ENCODE assay signal across 14 cellular contexts in the genomic region with DNA sequence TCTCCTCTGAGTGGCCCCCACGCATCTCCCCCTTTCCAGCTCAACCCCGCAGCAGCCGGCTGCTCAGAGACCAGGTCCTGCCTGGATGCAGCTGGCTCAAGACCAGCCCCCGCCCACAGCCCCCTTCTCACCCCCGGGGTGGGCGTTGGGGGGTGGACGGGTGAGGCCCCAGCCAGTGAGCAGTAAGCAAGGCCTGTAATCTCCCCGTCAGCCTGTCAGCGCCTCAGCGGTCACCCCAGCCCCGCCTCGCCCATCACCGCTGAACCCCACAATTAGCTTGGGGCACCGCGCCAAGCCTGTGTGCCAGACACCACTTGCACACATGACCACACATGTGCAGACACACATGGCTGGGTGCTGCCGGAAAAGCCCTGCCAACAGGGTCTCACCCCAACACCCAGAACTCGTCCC. TPM values are rescaled to one million over a fixed set of nuclear protein-coding genes. Genes with fewer than 3 reads are reported as not detected.
DNase-seq lines count a peak whose midpoint lies in the region; ATAC-seq and TF ChIP-seq lines count a peak whose summit lies in the region.
"Had no signal": no experiment of that assay in that cellular context is flagged by ENCODE, and none has a peak within 500 bp of the region (broad histone marks: within the 10 kb centered on the region; RNA-seq: fewer than 3 reads in every experiment).

No MANE protein-coding gene starts in this region.

- DNase-seq in AG04449 (ENCODE audit: low read depth, low spot score): no peak
- DNase-seq in NCI-H1105 (lab: John Stamatoyannopoulos, UW): peak; percentile 79
- DNase-seq in coronary artery (ENCODE audit: low spot score): no peak
- DNase-seq in occipital lobe (lab: John Stamatoyannopoulos, UW): peak; percentile 14
- DNase-seq: activated gamma-delta T cell; CD8-positive, alpha-beta T cell; H7; mesendoderm; NCI-H2171; T1000 had no signal

- TF ChIP-seq CTCF in AG04449 (IDR thresholded peaks at IDR 0.05; ENCODE audit: insufficient read depth, low read length, missing control alignments) (no peak), coronary artery (IDR thresholded peaks at IDR 0.05) (no peak)

- peaks cover 5% of the 10 kb centered on the region for H3K4me1 Mint-ChIP-seq in activated T-helper 17 cell treated with anti-CD3 and anti-CD28 coated beads, Interleukin-2, amount 50 U/mL, for 72 hours

- H3K4me3 ChIP-seq in AG04449 (ENCODE audit: low read depth, low read length): peak overlapping the region; percentile 3; the same call in 1 of the 2 replicates
- H3K4me3 ChIP-seq in coronary artery: peak overlapping the region; percentile 96

- H3K27me3 Mint-ChIP-seq in activated T-helper 17 cell treated with anti-CD3 and anti-CD28 coated beads, Interleukin-2, amount 50 U/mL, for 72 hours: peaks cover 10% of the 10 kb centered on the region

- POLR2A ChIA-PET in AG04449 (lab: Yijun Ruan, JAX): interaction anchor here (1.3 to 2.2 kb wide), 2 partner anchors 9 to 11 kb away, joined by 6 read pairs; no protein-coding TSS in a partner anchor

- H3K4me3 Mint-ChIP-seq in activated T-helper 17 cell treated with anti-CD3 and anti-CD28 coated beads, Interleukin-2, amount 50 U/mL, for 72 hours: no peak overlapping the region
- H3K4me3 Mint-ChIP-seq: CD8-positive, alpha-beta T cell had no signal

- H3K36me3 Mint-ChIP-seq in activated T-helper 17 cell treated with anti-CD3 and anti-CD28 coated beads, Interleukin-2, amount 50 U/mL, for 72 hours (ENCODE audit: low read depth): no peaks in the 10 kb centered on the region
- H3K36me3 Mint-ChIP-seq: CD8-positive, alpha-beta T cell had no signal

- no peak overlapping the region for H3K27ac Mint-ChIP-seq in activated T-helper 17 cell treated with anti-CD3 and anti-CD28 coated beads, Interleukin-2, amount 50 U/mL, for 72 hours
- H3K27ac Mint-ChIP-seq: CD8-positive, alpha-beta T cell had no signal

- H3K27ac ChIP-seq in coronary artery: peak overlapping the region; percentile 83 to 98

- CTCF ChIA-PET in AG04449 (lab: Yijun Ruan, JAX): interaction anchor here (0.9 to 2.5 kb wide), 7 partner anchors 25 to 154 kb away, joined by 3 to 10 read pairs (median 5); no protein-coding TSS in a partner anchor

- no peaks in the 10 kb centered on the region for H3K9me3 Mint-ChIP-seq in activated T-helper 17 cell treated with anti-CD3 and anti-CD28 coated beads, Interleukin-2, amount 50 U/mL, for 72 hours
- H3K9me3 Mint-ChIP-seq: CD8-positive, alpha-beta T cell had no signal

- ATAC-seq in GM19397 (IDR thresholded peaks at IDR 0.05; ENCODE audit: unreplicated experiment): no peak
- ATAC-seq in HG03354 (IDR thresholded peaks at IDR 0.05; ENCODE audit: poor library complexity, severe bottlenecking, unreplicated experiment): no peak
- no peak for ATAC-seq in activated T-helper 17 cell treated with anti-CD3 and anti-CD28 coated beads, Interleukin-2, amount 50 U/mL, for 72 hours (replicated peaks)
- ATAC-seq in HG02571 (IDR thresholded peaks at IDR 0.05; ENCODE audit: unreplicated experiment): no peak
- ATAC-seq: CD8-positive, alpha-beta T cell had no signal

RNA-seq across cellular contexts. Expression of gene PLXNB2, which starts 5.9 kb away (rescaled TPM):
- total RNA-seq in occipital lobe: 46.0 TPM
- total RNA-seq in activated T-helper 17 cell treated with anti-CD3 and anti-CD28 coated beads, Interleukin-2, amount 50 U/mL, for 72 hours: 10 to 100 TPM; 29.1 to 30.4 TPM

RNA-seq across cellular contexts. Expression of gene DENND6B, which starts 25.2 kb away (rescaled TPM):
- 16.5 TPM for total RNA-seq in occipital lobe
- 1 to 10 TPM; 3.2 to 6.5 TPM for total RNA-seq in activated T-helper 17 cell treated with anti-CD3 and anti-CD28 coated beads, Interleukin-2, amount 50 U/mL, for 72 hours

RNA-seq across cellular contexts. Expression of gene MAPK11, which starts 31.4 kb away (rescaled TPM):
- total RNA-seq in occipital lobe: 21.8 TPM
- 10 to 100 TPM; 20.9 to 21.7 TPM for total RNA-seq in activated T-helper 17 cell treated with anti-CD3 and anti-CD28 coated beads, Interleukin-2, amount 50 U/mL, for 72 hours

RNA-seq across cellular contexts. Expression of gene MAPK12, which starts 40.1 kb away (rescaled TPM):
- total RNA-seq in occipital lobe: 11.4 TPM
- total RNA-seq in activated T-helper 17 cell treated with anti-CD3 and anti-CD28 coated beads, Interleukin-2, amount 50 U/mL, for 72 hours: 10 to 100 TPM in 1 of 2 donors, 1 to 10 TPM in 1; 5.0 to 14.8 TPM

RNA-seq across cellular contexts. Expression of gene PPP6R2, which starts 41.5 kb away (rescaled TPM):
- 71.7 TPM for total RNA-seq in occipital lobe
- 10 to 100 TPM; 45.6 to 46.6 TPM for total RNA-seq in activated T-helper 17 cell treated with anti-CD3 and anti-CD28 coated beads, Interleukin-2, amount 50 U/mL, for 72 hours

Comparison
In these comparisons a context has a peak if more than half of its experiments do, and no peak if none do; other contexts are left out.
1. DNase-seq: peak in NCI-H1105 (single experiment) and occipital lobe (single experiment); none in AG04449 (single experiment) and coronary artery (single experiment).